Comparison of ENCODE assay signal across 25 cellular contexts in the genomic region with DNA sequence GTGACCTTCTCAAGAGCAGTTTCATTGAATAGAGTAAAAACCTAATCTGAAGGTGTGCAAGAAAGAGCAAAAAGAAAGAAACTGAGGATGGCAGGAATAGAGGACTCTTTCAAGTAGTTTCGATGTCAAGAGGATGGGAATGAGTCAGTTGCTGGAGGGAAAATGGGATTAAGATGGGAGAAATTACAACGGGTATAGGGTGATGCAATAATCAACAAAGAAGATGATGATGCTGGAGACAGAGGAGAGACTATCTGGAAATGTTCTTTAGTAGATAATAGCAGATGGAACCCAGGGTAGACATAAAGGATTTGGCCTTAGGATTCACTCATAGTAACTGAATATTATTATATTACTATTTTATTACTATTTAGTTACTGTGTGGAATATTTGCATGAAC.
"Had no signal": no experiment of that assay in that cellular context is flagged by ENCODE, and none has a peak within 500 bp of the region (broad histone marks: within the 10 kb centered on the region; RNA-seq: fewer than 3 reads in every experiment).

No MANE protein-coding gene starts in this region.

- H3K9me3 ChIP-seq: ascending aorta, breast epithelium, esophagus muscularis mucosa had no signal

- ATAC-seq: activated CD4-positive, alpha-beta T cell treated with anti-CD3 and anti-CD28 coated beads for 36 hours; activated naive CD4-positive, alpha-beta T cell treated with anti-CD3 and anti-CD28 coated beads, Interleukin-2, amount 50 U/mL, for 72 hours; activated T-cell treated with anti-CD3 and anti-CD28 coated beads, Interleukin-2, amount 50 U/mL, for 72 hours had no signal

- FAIRE-seq: frontal cortex had no signal

- H3K4me1 ChIP-seq: ascending aorta, breast epithelium, esophagus muscularis mucosa had no signal

- H3K27ac ChIP-seq: ascending aorta, breast epithelium, coronary artery, dorsolateral prefrontal cortex, esophagus muscularis mucosa had no signal

- H3K27me3 ChIP-seq: ascending aorta, breast epithelium, dorsolateral prefrontal cortex, esophagus muscularis mucosa had no signal

- DNase-seq: activated CD4-positive, alpha-beta memory T cell treated with anti-CD3 and anti-CD28 coated beads for 36 hours; activated CD4-positive, alpha-beta T cell treated with anti-CD3 and anti-CD28 coated beads for 36 hours; activated CD4-positive, alpha-beta T cell treated with anti-CD3 and anti-CD28 coated beads, Interleukin-2, amount 10 ng/mL, durations not matched to agents 24 days and 14 days; activated CD4-positive, CD25-positive, alpha-beta regulatory T cell; activated CD4-positive, CD25-positive, alpha-beta regulatory T cell treated with anti-CD3 and anti-CD28 coated beads, Interleukin-2, amount 50 U/mL, for 72 hours; activated CD8-positive, alpha-beta memory T cell treated with anti-CD3 and anti-CD28 coated beads, Interleukin-2, amount 50 U/mL, for 48 hours; activated gamma-delta T cell; activated naive CD4-positive, alpha-beta T cell; activated naive CD4-positive, alpha-beta T cell treated with anti-CD3 and anti-CD28 coated beads, Interleukin-2, amount 10 ng/mL, durations not matched to agents 7 days and 5 days; activated naive CD8-positive, alpha-beta T cell treated with anti-CD3 and anti-CD28 coated beads, Interleukin-2, amount 10 ng/mL, durations not matched to agents 7 days and 5 days; activated T-cell treated with anti-CD3 and anti-CD28 coated beads for 4 hours; activated T-cell treated with anti-CD3 and anti-CD28 coated beads, Interleukin-2, amount 50 U/mL, for 24 hours; activated T-cell treated with anti-CD3 and anti-CD28 coated beads, Interleukin-2, amount 50 U/mL, for 72 hours; dorsolateral prefrontal cortex; effector memory CD4-positive, alpha-beta T cell; endodermal cell; erythroblast; head of caudate nucleus; T-helper 2 cell had no signal

- H3K4me3 ChIP-seq: ascending aorta, breast epithelium, coronary artery, esophagus muscularis mucosa had no signal

- H3K36me3 ChIP-seq: ascending aorta, breast epithelium, esophagus muscularis mucosa had no signal
